Comparison of ENCODE assay signal across 19 cellular contexts in genomic region chr12:52251367-52252055, GRCh38. TPM values are rescaled to one million over a fixed set of nuclear protein-coding genes. Genes with fewer than 3 reads are reported as not detected.
DNase-seq lines count a peak whose midpoint lies in the region; ATAC-seq and TF ChIP-seq lines count a peak whose summit lies in the region.
"Had no signal": no experiment of that assay in that cellular context is flagged by ENCODE, and none has a peak within 500 bp of the region (broad histone marks: within the 10 kb centered on the region; RNA-seq: fewer than 3 reads in every experiment).

No MANE protein-coding gene starts in this region.

- H3K23ac ChIP-seq in mesenchymal stem cell (ENCODE audit: low read length in 2 of 2) = no peak overlapping the region

- peak overlapping the region; percentile 24 for H2AK5ac ChIP-seq in mesenchymal stem cell (ENCODE audit: low read length, severe bottlenecking)

- H3K79me1 ChIP-seq in mesenchymal stem cell (replicated peaks; ENCODE audit: low read length, poor library complexity, severe bottlenecking) = no peaks in the 10 kb centered on the region

- no peak overlapping the region for H3K4ac ChIP-seq in mesenchymal stem cell (ENCODE audit: low read depth in 1 of 2, low read length in 2 of 2)

- peaks cover 50% of the 10 kb centered on the region for H3K4me1 ChIP-seq in mesenchymal stem cell (ENCODE audit: control insufficient read depth, insufficient read depth, low read depth, low read length)
- H3K4me1 ChIP-seq in naive thymus-derived CD4-positive, alpha-beta T cell (ENCODE audit: control insufficient read depth in 2 of 2, insufficient read depth in 2 of 2, low read length in 2 of 2) = no peaks in the 10 kb centered on the region

- no peaks in the 10 kb centered on the region for H3K36me3 Mint-ChIP-seq in activated CD4-positive, alpha-beta T cell treated with anti-CD3 and anti-CD28 coated beads for 36 hours (ENCODE audit: low read depth)
- H3K36me3 Mint-ChIP-seq in activated CD8-positive, alpha-beta T cell treated with anti-CD3 and anti-CD28 coated beads for 36 hours (ENCODE audit: low read depth) = no peaks in the 10 kb centered on the region
- peaks cover 0 to 50% (median 0%) of the 10 kb centered on the region in 5 donors for H3K36me3 Mint-ChIP-seq in naive thymus-derived CD4-positive, alpha-beta T cell

- H3K4me1 Mint-ChIP-seq in activated CD4-positive, alpha-beta T cell treated with anti-CD3 and anti-CD28 coated beads for 36 hours = peaks cover 12% of the 10 kb centered on the region
- peaks cover 17% of the 10 kb centered on the region for H3K4me1 Mint-ChIP-seq in activated CD8-positive, alpha-beta T cell treated with anti-CD3 and anti-CD28 coated beads for 36 hours (ENCODE audit: low read depth)
- peaks cover 0 to 74% (median 14%) of the 10 kb centered on the region in 7 donors for H3K4me1 Mint-ChIP-seq in naive thymus-derived CD4-positive, alpha-beta T cell

- peak; percentile 80 for ATAC-seq in activated CD4-positive, alpha-beta T cell treated with anti-CD3 and anti-CD28 coated beads for 36 hours
- peak; percentile 79 for ATAC-seq in activated CD8-positive, alpha-beta T cell treated with anti-CD3 and anti-CD28 coated beads for 36 hours
- ATAC-seq in naive thymus-derived CD4-positive, alpha-beta T cell = no peak
- ATAC-seq: lower lobe of right lung had no signal

- H3K9me3 ChIP-seq in mesenchymal stem cell (ENCODE audit: control insufficient read depth, low read length) = no peaks in the 10 kb centered on the region
- H3K9me3 ChIP-seq in naive thymus-derived CD4-positive, alpha-beta T cell (ENCODE audit: control insufficient read depth in 2 of 3, low read length in 3 of 3) = no peaks in the 10 kb centered on the region
- H3K9me3 ChIP-seq: esophagus squamous epithelium, lower lobe of right lung, tibial nerve had no signal

- H3K9me3 Mint-ChIP-seq in activated CD4-positive, alpha-beta T cell treated with anti-CD3 and anti-CD28 coated beads for 36 hours (ENCODE audit: low read depth) = no peaks in the 10 kb centered on the region
- H3K9me3 Mint-ChIP-seq in activated CD8-positive, alpha-beta T cell treated with anti-CD3 and anti-CD28 coated beads for 36 hours = no peaks in the 10 kb centered on the region
- no peaks in the 10 kb centered on the region for H3K9me3 Mint-ChIP-seq in naive thymus-derived CD4-positive, alpha-beta T cell
- H3K9me3 Mint-ChIP-seq: dendritic cell treated with granulocyte-macrophage colony-stimulating factor and Interleukin-4, amounts not matched to agents 40 ng/mL and 50 ng/mL, for 4 days had no signal

- no peak for TF ChIP-seq CTCF in activated CD8-positive, alpha-beta T cell treated with anti-CD3 and anti-CD28 coated beads for 36 hours (IDR thresholded peaks at IDR 0.05)

- WGBS in mesenchymal stem cell = 77% methylated on average over 8 of the region's 9 CpGs

- H3K9ac ChIP-seq in mesenchymal stem cell (ENCODE audit: low read length) = no peak overlapping the region

- DNase-seq in activated CD4-positive, alpha-beta T cell treated with anti-CD3 and anti-CD28 coated beads for 36 hours = peak; percentile 28
- DNase-seq in activated CD4-positive, alpha-beta T cell treated with anti-CD3 and anti-CD28 coated beads for 4 hours = no peak
- DNase-seq in KBM-7 (peak; percentile 51), mesenchymal stem cell (no peak), DMS79 treated with DMSO at 0.1 percent for 48 hours (lab: John Stamatoyannopoulos, UW) (no peak), kidney glomerular epithelial cell (lab: John Stamatoyannopoulos, UW) (no peak)
- DNase-seq in activated CD8-positive, alpha-beta T cell treated with anti-CD3 and anti-CD28 coated beads for 36 hours = peak; percentile 37
- DNase-seq in naive thymus-derived CD4-positive, alpha-beta T cell = no peak
- DNase-seq: esophagus squamous epithelium, HCEC 1CT, naive B cell, NCI-H69 had no signal

- peaks cover 42% of the 10 kb centered on the region for H3K27me3 Mint-ChIP-seq in activated CD4-positive, alpha-beta T cell treated with anti-CD3 and anti-CD28 coated beads for 36 hours
- H3K27me3 Mint-ChIP-seq in activated CD8-positive, alpha-beta T cell treated with anti-CD3 and anti-CD28 coated beads for 36 hours = peaks cover 34% of the 10 kb centered on the region
- H3K27me3 Mint-ChIP-seq in naive thymus-derived CD4-positive, alpha-beta T cell = peaks cover 14 to 53% (median 43%) of the 10 kb centered on the region in 5 donors

- no peak overlapping the region for H3K4me3 ChIP-seq in mesenchymal stem cell (ENCODE audit: insufficient read depth in 1 of 2, low read depth in 1 of 2, low read length in 2 of 2)
- no peak overlapping the region for H3K4me3 ChIP-seq in naive thymus-derived CD4-positive, alpha-beta T cell (ENCODE audit: low read length)
- H3K4me3 ChIP-seq: esophagus squamous epithelium, lower lobe of right lung, SK-N-MC, tibial nerve had no signal

- H3K27ac ChIP-seq in mesenchymal stem cell (ENCODE audit: low read length, poor library complexity, severe bottlenecking) = no peak overlapping the region
- no peak overlapping the region for H3K27ac ChIP-seq in naive thymus-derived CD4-positive, alpha-beta T cell (ENCODE audit: low read depth, low read length)
- H3K27ac ChIP-seq: C4-2B, esophagus squamous epithelium, lower lobe of right lung, SK-N-MC, tibial nerve had no signal

- H3K14ac ChIP-seq in mesenchymal stem cell (ENCODE audit: low read length in 2 of 2) = no peak overlapping the region

- no peak overlapping the region for H3K4me3 Mint-ChIP-seq in activated CD4-positive, alpha-beta T cell treated with anti-CD3 and anti-CD28 coated beads for 36 hours
- H3K4me3 Mint-ChIP-seq in activated CD8-positive, alpha-beta T cell treated with anti-CD3 and anti-CD28 coated beads for 36 hours = no peak overlapping the region
- H3K4me3 Mint-ChIP-seq in naive thymus-derived CD4-positive, alpha-beta T cell = peak overlapping the region in 1 of 10 donors; percentile 85
- H3K4me3 Mint-ChIP-seq: dendritic cell treated with granulocyte-macrophage colony-stimulating factor and Interleukin-4, amounts not matched to agents 40 ng/mL and 50 ng/mL, for 4 days; naive B cell had no signal

- H2BK15ac ChIP-seq in mesenchymal stem cell (ENCODE audit: low read depth, poor library complexity, severe bottlenecking) = no peak overlapping the region

- POLR2A ChIA-PET in activated CD4-positive, alpha-beta T cell treated with anti-CD3 and anti-CD28 coated beads for 36 hours (lab: Charles Lee) = no interaction called here
- POLR2A ChIA-PET in activated CD8-positive, alpha-beta T cell treated with anti-CD3 and anti-CD28 coated beads for 36 hours (lab: Charles Lee) = interaction anchor here (1.0 kb wide), 1 partner anchor 8 kb away, joined by 3 read pairs; no protein-coding TSS in a partner anchor
- POLR2A ChIA-PET in naive thymus-derived CD4-positive, alpha-beta T cell (lab: Charles Lee) = no interaction called here

- intact Hi-C loops in activated CD4-positive, alpha-beta T cell treated with anti-CD3 and anti-CD28 coated beads for 36 hours (cut with DNase I, micrococcal nuclease) = no loop called here
- intact Hi-C loops in activated CD8-positive, alpha-beta T cell treated with anti-CD3 and anti-CD28 coated beads for 36 hours (cut with micrococcal nuclease) = no loop called here
- intact Hi-C loops in naive thymus-derived CD4-positive, alpha-beta T cell (cut with micrococcal nuclease) = no loop called here

- H3K18ac ChIP-seq in mesenchymal stem cell (ENCODE audit: low read depth in 1 of 2, low read length in 2 of 2) = no peak overlapping the region

- no peaks in the 10 kb centered on the region for H3K36me3 ChIP-seq in mesenchymal stem cell (ENCODE audit: control insufficient read depth in 1 of 2, insufficient read depth in 2 of 2, low read depth in 1 of 2, low read length in 2 of 2)
- no peaks in the 10 kb centered on the region for H3K36me3 ChIP-seq in naive thymus-derived CD4-positive, alpha-beta T cell (ENCODE audit: control insufficient read depth in 2 of 3, insufficient read depth in 3 of 3, low read length in 3 of 3)
- H3K36me3 ChIP-seq: esophagus squamous epithelium, lower lobe of right lung, tibial nerve had no signal

- no peak overlapping the region for H4K91ac ChIP-seq in mesenchymal stem cell (ENCODE audit: low read length)

- H4K8ac ChIP-seq in mesenchymal stem cell (ENCODE audit: low read length) = no peak overlapping the region

- H2AFZ ChIP-seq in mesenchymal stem cell (ENCODE audit: low read depth, low read length) = no peak overlapping the region

- no peak overlapping the region for H3K27ac Mint-ChIP-seq in activated CD4-positive, alpha-beta T cell treated with anti-CD3 and anti-CD28 coated beads for 36 hours
- H3K27ac Mint-ChIP-seq in activated CD8-positive, alpha-beta T cell treated with anti-CD3 and anti-CD28 coated beads for 36 hours = no peak overlapping the region
- peak overlapping the region in 2 of 9 donors; percentile 8 to 99 for H3K27ac Mint-ChIP-seq in naive thymus-derived CD4-positive, alpha-beta T cell
- H3K27ac Mint-ChIP-seq: dendritic cell treated with granulocyte-macrophage colony-stimulating factor and Interleukin-4, amounts not matched to agents 40 ng/mL and 50 ng/mL, for 4 days; naive B cell had no signal

- peaks cover 0 to 71% of the 10 kb centered on the region in 2 experiments for H3K27me3 ChIP-seq in mesenchymal stem cell (ENCODE audit: control insufficient read depth in 1 of 2, insufficient read depth in 1 of 2, low read length in 2 of 2)
- no peaks in the 10 kb centered on the region for H3K27me3 ChIP-seq in naive thymus-derived CD4-positive, alpha-beta T cell (ENCODE audit: control insufficient read depth in 2 of 2, insufficient read depth in 2 of 2, low read length in 2 of 2)

- H2BK5ac ChIP-seq in mesenchymal stem cell (ENCODE audit: low read depth, low read length, poor library complexity, severe bottlenecking) = no peak overlapping the region

- no peak overlapping the region for H2BK12ac ChIP-seq in mesenchymal stem cell (ENCODE audit: low read length in 2 of 2)

- H2BK120ac ChIP-seq in mesenchymal stem cell (ENCODE audit: low read depth, low read length) = no peak overlapping the region

- in situ Hi-C loops in KBM-7 (cut with MboI; ENCODE audit: low pct_unique_long_range_greater_than_20kb, low sequenced_read_pairs) = no loop called here

- H3K4me2 ChIP-seq in mesenchymal stem cell (ENCODE audit: low read length, poor library complexity, severe bottlenecking) = no peak overlapping the region

- CTCF ChIA-PET in activated CD4-positive, alpha-beta T cell treated with anti-CD3 and anti-CD28 coated beads for 36 hours (lab: Charles Lee) = interaction anchor here (0.6 to 1.1 kb wide), 5 partner anchors 28 to 914 kb away, joined by 3 to 4 read pairs (median 3); no protein-coding TSS in a partner anchor
- CTCF ChIA-PET in activated CD8-positive, alpha-beta T cell treated with anti-CD3 and anti-CD28 coated beads for 36 hours (lab: Charles Lee) = interaction anchor here (0.9 to 3.1 kb wide), 8 partner anchors 12 to 95 kb away, joined by 3 to 14 read pairs (median 4); no protein-coding TSS in a partner anchor
- CTCF ChIA-PET in naive thymus-derived CD4-positive, alpha-beta T cell (lab: Charles Lee) = interaction anchor here (0.7 kb wide), 1 partner anchor 236 kb away, joined by 3 read pairs; no protein-coding TSS in a partner anchor

RNA-seq across cellular contexts. Expression of gene KRT7, which starts 18.5 kb away (rescaled TPM):
- total RNA-seq in activated CD4-positive, alpha-beta T cell treated with anti-CD3 and anti-CD28 coated beads for 36 hours = 1 to 10 TPM; 3.4 to 3.9 TPM
- 1 to 10 TPM; 2.1 to 3.1 TPM for total RNA-seq in activated CD8-positive, alpha-beta T cell treated with anti-CD3 and anti-CD28 coated beads for 36 hours
- polyA plus RNA-seq in mesenchymal stem cell (2013, experiment 1 of 2) = 5.1 TPM
- polyA plus RNA-seq in mesenchymal stem cell (2013, experiment 2 of 2) = 5.7 TPM
- total RNA-seq in naive thymus-derived CD4-positive, alpha-beta T cell = 10 to 100 TPM in 1 of 5 experiments, not detected in 4; 36.1 TPM
- not detected for polyA plus RNA-seq in naive thymus-derived CD4-positive, alpha-beta T cell
- total RNA-seq: OCI-LY7 had no signal

RNA-seq across cellular contexts. Expression of gene KRT86, which starts 22.9 kb away (rescaled TPM):
- not detected for total RNA-seq in activated CD4-positive, alpha-beta T cell treated with anti-CD3 and anti-CD28 coated beads for 36 hours
- total RNA-seq in activated CD8-positive, alpha-beta T cell treated with anti-CD3 and anti-CD28 coated beads for 36 hours = not detected
- 0.01 TPM for polyA plus RNA-seq in mesenchymal stem cell (2013, experiment 1 of 2)
- not detected for polyA plus RNA-seq in mesenchymal stem cell (2013, experiment 2 of 2)
- total RNA-seq in naive thymus-derived CD4-positive, alpha-beta T cell = 1 to 10 TPM in 1 of 5 experiments, under 1 TPM in 1, not detected in 3; 0.13 to 1.5 TPM
- not detected for polyA plus RNA-seq in naive thymus-derived CD4-positive, alpha-beta T cell
- total RNA-seq: esophagus squamous epithelium, OCI-LY7, posterior vena cava, tibial nerve had no signal

RNA-seq across cellular contexts. Expression of gene KRT81, which starts 39.8 kb away (rescaled TPM):
- total RNA-seq in activated CD4-positive, alpha-beta T cell treated with anti-CD3 and anti-CD28 coated beads for 36 hours = not detected
- not detected for total RNA-seq in activated CD8-positive, alpha-beta T cell treated with anti-CD3 and anti-CD28 coated beads for 36 hours
- polyA plus RNA-seq in mesenchymal stem cell (2013, experiment 1 of 2) = not detected
- not detected for polyA plus RNA-seq in mesenchymal stem cell (2013, experiment 2 of 2)
- total RNA-seq in naive thymus-derived CD4-positive, alpha-beta T cell = under 1 TPM in 2 of 5 experiments, not detected in 3; 0.15 to 0.21 TPM
- not detected for polyA plus RNA-seq in naive thymus-derived CD4-positive, alpha-beta T cell
- total RNA-seq: esophagus squamous epithelium, lower lobe of right lung, OCI-LY7, posterior vena cava, tibial nerve had no signal

RNA-seq across cellular contexts. Expression of gene KRT80, which starts 59.7 kb away (rescaled TPM):
- total RNA-seq in activated CD4-positive, alpha-beta T cell treated with anti-CD3 and anti-CD28 coated beads for 36 hours = not detected
- total RNA-seq in activated CD8-positive, alpha-beta T cell treated with anti-CD3 and anti-CD28 coated beads for 36 hours = not detected
- 0.72 TPM for polyA plus RNA-seq in mesenchymal stem cell (2013, experiment 1 of 2)
- polyA plus RNA-seq in mesenchymal stem cell (2013, experiment 2 of 2) = 0.84 TPM
- total RNA-seq in naive thymus-derived CD4-positive, alpha-beta T cell = under 1 TPM in 1 of 5 experiments, not detected in 4; 0.12 TPM
- polyA plus RNA-seq in naive thymus-derived CD4-positive, alpha-beta T cell = not detected
- total RNA-seq: OCI-LY7, tibial nerve had no signal

Comparison
In these comparisons a context has a peak if more than half of its experiments do, and no peak if none do; other contexts are left out.
1. DNase-seq: peak in activated CD4-positive, alpha-beta T cell treated with anti-CD3 and anti-CD28 coated beads for 36 hours (single experiment), KBM-7 (single experiment) and activated CD8-positive, alpha-beta T cell treated with anti-CD3 and anti-CD28 coated beads for 36 hours (single experiment); none in activated CD4-positive, alpha-beta T cell treated with anti-CD3 and anti-CD28 coated beads for 4 hours (0 of 2), mesenchymal stem cell (single experiment), DMS79 treated with DMSO at 0.1 percent for 48 hours (single experiment), kidney glomerular epithelial cell (single experiment) and naive thymus-derived CD4-positive, alpha-beta T cell (0 of 9).